Comparison of ENCODE assay signal across 8 cellular contexts in genomic region chr11:83071641-83072591, GRCh38. TPM values are rescaled to one million over a fixed set of nuclear protein-coding genes. Genes with fewer than 3 reads are reported as not detected.
DNase-seq lines count a peak whose midpoint lies in the region; ATAC-seq and TF ChIP-seq lines count a peak whose summit lies in the region.

TSS of gene RAB30 (minus strand) at chr11:83071897. CDS start at chr11:82997316, 74,581 bp downstream.

- no peak for TF ChIP-seq CTCF in GM13976 (IDR thresholded peaks at IDR 0.05; ENCODE audit: borderline replicate concordance, control extremely low read depth, extremely low read depth, insufficient read depth, missing control alignments)
- TF ChIP-seq CTCF in left ventricle myocardium inferior (IDR thresholded peaks at IDR 0.05; ENCODE audit: borderline replicate concordance): no peak
- TF ChIP-seq CTCF in progenitor cell of endocrine pancreas (IDR thresholded peaks at IDR 0.05; ENCODE audit: unreplicated experiment): no peak

- H3K4me1 Mint-ChIP-seq in progenitor cell of endocrine pancreas (ENCODE audit: low read depth): peaks cover 11% of the 10 kb centered on the region

- H3K27ac ChIP-seq in left ventricle myocardium inferior (replicated peaks): peak within 1 kb of the TSS; percentile 95

- H3K4me3 ChIP-seq in left ventricle myocardium inferior: peak within 1 kb of the TSS; percentile 81

- peak; percentile 96 for ATAC-seq in HG02852 (IDR thresholded peaks at IDR 0.05; ENCODE audit: unreplicated experiment)

- H3K9me3 ChIP-seq in left ventricle myocardium inferior (replicated peaks): no peaks in the 10 kb centered on the region

- DNase-seq in GM13976 (ENCODE audit: low spot score) (peak; percentile 92), NCI-H1436 treated with DMSO at 0.1 percent for 48 hours (lab: John Stamatoyannopoulos, UW) (peak; percentile 99), T follicular helper cell (ENCODE audit: low read depth) (peak; percentile 93), amniotic stem cell (lab: John Stamatoyannopoulos, UW) (peak; percentile 100), left ventricle myocardium inferior (peak; percentile 92), progenitor cell of endocrine pancreas (ENCODE audit: low spot score, unreplicated experiment) (peak; percentile 87), ureter (ENCODE audit: low spot score) (peak; percentile 98)

- in situ Hi-C loops in GM13976 (cut with MboI; ENCODE audit: low sequenced_read_pairs, unreplicated experiment): loop anchor here (10.0 kb wide), 1 partner anchor 167 kb away; the partner anchor contains the start of genes DDIAS and PRCP

- H3K4me1 ChIP-seq in left ventricle myocardium inferior: peaks cover 81% of the 10 kb centered on the region

- intact Hi-C loops in left ventricle myocardium inferior (cut with micrococcal nuclease): loop anchor here (5.0 kb wide), 1 partner anchor 85 kb away; the partner anchor contains the start of gene PCF11

- H3K9me3 Mint-ChIP-seq in progenitor cell of endocrine pancreas (ENCODE audit: low read depth): no peaks in the 10 kb centered on the region

- no peaks in the 10 kb centered on the region for H3K27me3 ChIP-seq in left ventricle myocardium inferior (ENCODE audit: low read depth)

- peaks cover 23% of the 10 kb centered on the region for H3K36me3 ChIP-seq in left ventricle myocardium inferior

- H3K27me3 Mint-ChIP-seq in progenitor cell of endocrine pancreas: no peaks in the 10 kb centered on the region

- no peak within 1 kb of the TSS for H3K27ac Mint-ChIP-seq in progenitor cell of endocrine pancreas

- no peak within 1 kb of the TSS for H3K4me3 Mint-ChIP-seq in progenitor cell of endocrine pancreas (ENCODE audit: low read depth)

- peaks cover 13% of the 10 kb centered on the region for H3K36me3 Mint-ChIP-seq in progenitor cell of endocrine pancreas (ENCODE audit: insufficient read depth)

RNA-seq across cellular contexts. Expression of gene RAB30, which starts in this region (rescaled TPM):
- total RNA-seq in left ventricle myocardium inferior (24.7 TPM), progenitor cell of endocrine pancreas (13.5 and 13.9 TPM in 2 replicates), ureter (18.4 TPM)

Comparison
In these comparisons a context has a peak if more than half of its experiments do, and no peak if none do; other contexts are left out.
1. Peak in every context shown above with its lines: DNase-seq, ATAC-seq, H3K4me3 ChIP-seq and H3K27ac ChIP-seq.